13 cellular contexts compared by ENCODE assay signal in the genomic region with DNA sequence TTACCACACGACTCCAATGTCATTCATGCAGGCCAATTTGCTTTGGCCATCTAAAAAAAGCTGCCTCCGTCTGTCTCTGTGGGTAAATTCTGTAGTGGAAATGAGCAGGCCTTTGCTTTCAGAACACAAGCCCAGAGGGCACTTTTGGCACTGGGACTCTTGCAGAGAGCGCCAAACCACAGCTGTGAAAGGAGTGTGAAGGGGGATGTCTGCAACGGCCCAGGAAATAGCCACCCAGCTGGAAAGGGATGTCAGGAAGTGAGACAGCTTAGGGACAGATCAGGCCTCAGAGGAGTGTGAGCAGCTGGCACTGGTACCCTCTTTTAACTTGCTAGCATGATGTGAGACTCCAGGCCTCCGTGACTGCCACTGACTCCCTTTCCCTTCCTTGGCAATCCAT.
DNase-seq lines count a peak whose midpoint lies in the region; ATAC-seq and TF ChIP-seq lines count a peak whose summit lies in the region.
"Had no signal": no experiment of that assay in that cellular context is flagged by ENCODE, and none has a peak within 500 bp of the region (broad histone marks: within the 10 kb centered on the region; RNA-seq: fewer than 3 reads in every experiment).

No MANE protein-coding gene starts in this region.

- H3K9ac ChIP-seq in BLaER1 = peak overlapping the region; percentile 71; the same call in 1 of the 2 replicates

- H3K4me1 ChIP-seq in BLaER1 = peaks cover 56% of the 10 kb centered on the region

- H3K27ac ChIP-seq in BLaER1 = peak overlapping the region; percentile 89
- H3K27ac ChIP-seq in WERI-Rb-1 = no peak overlapping the region

- H3K4me3 ChIP-seq in BLaER1 (no peak overlapping the region; the same call in 1 of the 2 replicates), WERI-Rb-1 (ENCODE audit: low read depth, low read length) (no peak overlapping the region)
- H3K4me3 ChIP-seq: HAP-1 had no signal

- peak overlapping the region; percentile 72 for H3K4me2 ChIP-seq in BLaER1

- H3K9me3 ChIP-seq in BLaER1 (peaks cover 13% of the 10 kb centered on the region; the same call in 1 of the 2 replicates), WERI-Rb-1 (ENCODE audit: severe bottlenecking) (no peaks in the 10 kb centered on the region)
- H3K9me3 ChIP-seq: HAP-1 had no signal

- H4K20me1 ChIP-seq in BLaER1 = no peaks in the 10 kb centered on the region

- H3K36me3 ChIP-seq in BLaER1 = 0 out of 2 replicates have a peak, but pooled peaks cover 3% of the 10 kb centered on the region
- H3K36me3 ChIP-seq in WERI-Rb-1 = no peaks in the 10 kb centered on the region
- H3K36me3 ChIP-seq: HAP-1 had no signal

- TF ChIP-seq CTCF in WERI-Rb-1 (IDR thresholded peaks at IDR 0.05; ENCODE audit: low read depth, low read length) = no peak

- peak; percentile 80 for ATAC-seq in GM19452 (IDR thresholded peaks at IDR 0.05; ENCODE audit: unreplicated experiment)

- H3K27me3 ChIP-seq in BLaER1 = no peaks in the 10 kb centered on the region
- H3K27me3 ChIP-seq in WERI-Rb-1 (ENCODE audit: insufficient read depth, low read depth, severe bottlenecking) = no peaks in the 10 kb centered on the region

- DNase-seq in M059J (ENCODE audit: low read depth) = peak; percentile 89
- DNase-seq in islet precursor cell = peak; percentile 60
- DNase-seq in NCI-H2227 (lab: John Stamatoyannopoulos, UW; ENCODE audit: unreplicated experiment) = no peak
- no peak for DNase-seq in activated CD4-positive, alpha-beta T cell treated with anti-CD3 and anti-CD28 coated beads for 4 hours
- DNase-seq in stimulated activated CD4-positive, alpha-beta T cell treated with anti-CD3 and anti-CD28 coated beads, Interleukin-15, amount 100 ng/mL, for 24 hours = no peak
- no peak for DNase-seq in WERI-Rb-1
- DNase-seq: activated CD4-positive, alpha-beta T cell treated with anti-CD3 and anti-CD28 coated beads, Interleukin-2, amount 50 U/mL, for 4 hours; KG1; NCI-H187 treated with DMSO at 0.1 percent for 48 hours; stimulated activated CD4-positive, alpha-beta T cell treated with anti-CD3 and anti-CD28 coated beads, Interleukin-4, amount 100 ng/mL, for 4 hours had no signal

Comparison
In these comparisons a context has a peak if more than half of its experiments do, and no peak if none do; other contexts are left out.
1. DNase-seq: peak in M059J (single experiment) and islet precursor cell (single experiment); none in NCI-H2227 (single experiment), activated CD4-positive, alpha-beta T cell treated with anti-CD3 and anti-CD28 coated beads for 4 hours (0 of 2), stimulated activated CD4-positive, alpha-beta T cell treated with anti-CD3 and anti-CD28 coated beads, Interleukin-15, amount 100 ng/mL, for 24 hours (single experiment) and WERI-Rb-1 (single experiment).